22 cellular contexts compared by ENCODE assay signal in the genomic region with DNA sequence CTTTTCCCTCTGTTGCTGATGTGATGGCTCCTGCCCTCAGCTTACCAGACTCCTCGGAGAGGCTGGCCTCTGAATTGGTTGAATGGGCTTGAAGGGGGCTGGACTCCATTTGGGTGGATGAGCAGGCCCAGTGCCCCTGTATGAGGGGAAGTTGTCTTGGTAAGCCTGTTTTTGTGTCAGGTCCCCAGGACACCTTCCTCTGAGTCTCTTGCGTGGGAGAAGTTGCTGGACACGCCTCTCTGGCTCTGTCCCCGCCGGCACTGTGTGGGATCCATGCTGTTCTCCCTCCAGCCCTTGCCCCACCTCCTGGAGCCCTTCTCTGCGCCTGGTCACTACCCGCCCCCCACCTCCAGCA.
"Had no signal": no experiment of that assay in that cellular context is flagged by ENCODE, and none has a peak within 500 bp of the region (broad histone marks: within the 10 kb centered on the region; RNA-seq: fewer than 3 reads in every experiment).

No MANE protein-coding gene starts in this region.

- H3K4me3 ChIP-seq: adrenal gland, body of pancreas, colonic mucosa, gastrocnemius medialis, heart right ventricle had no signal

- H3K27ac ChIP-seq: adrenal gland, body of pancreas, colonic mucosa, gastrocnemius medialis, heart right ventricle, WERI-Rb-1 had no signal

- H3K4me1 ChIP-seq: body of pancreas, colonic mucosa, gastrocnemius medialis had no signal

- DNase-seq: activated B cell treated with CpG ODN at 0.5 μM for 24 hours; activated CD4-positive, alpha-beta T cell treated with anti-CD3 and anti-CD28 coated beads for 48 hours; activated CD4-positive, alpha-beta T cell treated with anti-CD3 and anti-CD28 coated beads, Interleukin-2, amount 50 U/mL, for 1 hour; activated CD4-positive, alpha-beta T cell treated with anti-CD3 and anti-CD28 coated beads, Interleukin-2, amount 50 U/mL, for 48 hours; activated CD8-positive, alpha-beta memory T cell treated with anti-CD3 and anti-CD28 coated beads for 24 hours; activated CD8-positive, alpha-beta T cell treated with anti-CD3 and anti-CD28 coated beads for 36 hours; activated naive CD4-positive, alpha-beta T cell treated with anti-CD3 and anti-CD28 coated beads for 36 hours; activated naive CD8-positive, alpha-beta T cell treated with anti-CD3 and anti-CD28 coated beads for 36 hours; activated naive CD8-positive, alpha-beta T cell treated with anti-CD3 and anti-CD28 coated beads, Interleukin-2, amount 50 U/mL, for 24 hours; activated T-cell treated with anti-CD3 and anti-CD28 coated beads, Interleukin-2, amount 50 U/mL, for 4 hours; colonic mucosa; effector CD8-positive, alpha-beta T cell; gastrocnemius medialis; glutamatergic neuron; T-helper 1 cell; T-helper 17 cell; T1000; WERI-Rb-1 had no signal

- ATAC-seq: activated CD4-positive, CD25-positive, alpha-beta regulatory T cell treated with anti-CD3 and anti-CD28 coated beads, Interleukin-2, amount 50 U/mL, for 24 hours; activated CD8-positive, alpha-beta T cell treated with anti-CD3 and anti-CD28 coated beads for 36 hours; activated naive CD8-positive, alpha-beta T cell treated with anti-CD3 and anti-CD28 coated beads, Interleukin-2, amount 50 U/mL, for 24 hours; activated T-cell treated with anti-CD3 and anti-CD28 coated beads, Interleukin-2, amount 50 U/mL, for 4 hours; body of pancreas; gastrocnemius medialis; T-helper 17 cell had no signal

- H3K9me3 ChIP-seq: adrenal gland, body of pancreas, colonic mucosa, gastrocnemius medialis had no signal

- H3K36me3 ChIP-seq: adrenal gland, colonic mucosa, gastrocnemius medialis had no signal

- H3K27me3 ChIP-seq: adrenal gland, body of pancreas, colonic mucosa, gastrocnemius medialis had no signal
